Comparison of ENCODE assay signal across 2 cellular contexts in genomic region chr2:29023188-29023587, GRCh38.
TF ChIP-seq lines count a peak whose summit lies in the region.

No MANE protein-coding gene starts in this region.

TF ChIP-seq in A549, 52 proteins besides CTCF, POLR2A, EP300 and RAD21:
- TF ChIP-seq KDM1A (IDR thresholded peaks at IDR 0.05; ENCODE audit: low read depth) (peak; percentile 51; the same call in 1 of the 2 replicates), RNF2 (IDR thresholded peaks at IDR 0.05; ENCODE audit: borderline replicate concordance, low read depth) (no peak), RFX5 (IDR thresholded peaks at IDR 0.05) (no peak), EHF (CRISPR knock-in tag; IDR thresholded peaks at IDR 0.05) (no peak), RARB (CRISPR knock-in tag; IDR thresholded peaks at IDR 0.05) (no peak), MAX (IDR thresholded peaks at IDR 0.05) (no peak)

TF ChIP-seq in K562, 482 proteins besides CTCF, POLR2A, EP300 and RAD21:
- 0 out of 2 replicates have a peak, but pooled peaks have one; percentile 40 for TF ChIP-seq BCOR (IDR thresholded peaks at IDR 0.05)
- no peak for TF ChIP-seq BRD4 (IDR thresholded peaks at IDR 0.05)
- no peak for TF ChIP-seq PURB (CRISPR knock-in tag; IDR thresholded peaks at IDR 0.05; ENCODE audit: low read depth)
- TF ChIP-seq ZNF75A (CRISPR knock-in tag; IDR thresholded peaks at IDR 0.05) = no peak
- no peak for TF ChIP-seq POLR2B (IDR thresholded peaks at IDR 0.05; ENCODE audit: low read depth, partially characterized antibody)
- TF ChIP-seq KLF10 (CRISPR knock-in tag; IDR thresholded peaks at IDR 0.05) = no peak
- no peak for TF ChIP-seq GMEB1 (CRISPR knock-in tag; IDR thresholded peaks at IDR 0.05)
- no peak for TF ChIP-seq CCNT2 (IDR thresholded peaks at IDR 0.05; ENCODE audit: borderline replicate concordance, extremely low read depth, insufficient read length, low read depth, low read length)
- TF ChIP-seq SAP30 (IDR thresholded peaks at IDR 0.05; ENCODE audit: borderline replicate concordance, insufficient read depth, low read depth, low read length, poor library complexity, severe bottlenecking) = no peak
- TF ChIP-seq HDGF (IDR thresholded peaks at IDR 0.05) = no peak
- no peak for TF ChIP-seq TCF7L2 (IDR thresholded peaks at IDR 0.05; ENCODE audit: low read depth, low read length)
- no peak for TF ChIP-seq ZNF224 (CRISPR knock-in tag; IDR thresholded peaks at IDR 0.05)
- peak; percentile 79 for TF ChIP-seq RBM25 (IDR thresholded peaks at IDR 0.05; ENCODE audit: low read depth, low read length, severe bottlenecking)
- peak; percentile 13 to 44; a peak in 2 of 4 replicates for TF ChIP-seq KDM1A (IDR thresholded peaks at IDR 0.05)
- no peak for TF ChIP-seq ZBTB17 (CRISPR knock-in tag; IDR thresholded peaks at IDR 0.05)
- TF ChIP-seq NCOA4 (IDR thresholded peaks at IDR 0.05; ENCODE audit: partially characterized antibody) = no peak
- no peak for TF ChIP-seq MNT (conservative IDR thresholded peaks at IDR 0.05)
- no peak for TF ChIP-seq CBFB (CRISPR knock-in tag; IDR thresholded peaks at IDR 0.05)
- no peak for TF ChIP-seq BRD9 (IDR thresholded peaks at IDR 0.05; ENCODE audit: low read depth, partially characterized antibody)
- TF ChIP-seq SLC30A9 (CRISPR knock-in tag; IDR thresholded peaks at IDR 0.05) = no peak
- TF ChIP-seq ZNF280B (CRISPR knock-in tag; IDR thresholded peaks at IDR 0.05) = no peak
- no peak for TF ChIP-seq CHD4 (IDR thresholded peaks at IDR 0.05; ENCODE audit: insufficient read depth, insufficient replicate concordance, low read depth, low read length, poor library complexity, severe bottlenecking)
- no peak for TF ChIP-seq ZNF511 (CRISPR knock-in tag; IDR thresholded peaks at IDR 0.05)
- no peak for TF ChIP-seq GATA2 (CRISPR knock-in tag; IDR thresholded peaks at IDR 0.05)
- TF ChIP-seq SMARCA5 (IDR thresholded peaks at IDR 0.05) = 0 out of 2 replicates have a peak, but pooled peaks have one; percentile 18
- no peak for TF ChIP-seq JUN (IDR thresholded peaks at IDR 0.05; ENCODE audit: borderline replicate concordance, low read depth, low read length)
- TF ChIP-seq JUN (CRISPR knock-in tag; IDR thresholded peaks at IDR 0.05; ENCODE audit: borderline replicate concordance) = no peak
- no peak for TF ChIP-seq DEAF1 (CRISPR knock-in tag; IDR thresholded peaks at IDR 0.05)
- no peak for TF ChIP-seq E2F8 (IDR thresholded peaks at IDR 0.05; ENCODE audit: low read depth, partially characterized antibody)
- TF ChIP-seq MYC (IDR thresholded peaks at IDR 0.05; ENCODE audit: low read depth, low read length) = no peak
- no peak for TF ChIP-seq MYC (CRISPR knock-in tag; IDR thresholded peaks at IDR 0.05; ENCODE audit: borderline replicate concordance, low read depth)
- TF ChIP-seq ZBTB26 (CRISPR knock-in tag; IDR thresholded peaks at IDR 0.05) = no peak
- TF ChIP-seq TFAM (CRISPR knock-in tag; conservative IDR thresholded peaks at IDR 0.05) = no peak
- no peak for TF ChIP-seq NBN (IDR thresholded peaks at IDR 0.05; ENCODE audit: low read depth)
- TF ChIP-seq EZH2 (IDR thresholded peaks at IDR 0.05; ENCODE audit: borderline replicate concordance, low read depth, low read length) = no peak
